20 cellular contexts compared by ENCODE assay signal in genomic region chr2:176114120-176114929, GRCh38. TPM values are rescaled to one million over a fixed set of nuclear protein-coding genes. Genes with fewer than 3 reads are reported as not detected.
DNase-seq lines count a peak whose midpoint lies in the region; ATAC-seq, FAIRE-seq and TF ChIP-seq lines count a peak whose summit lies in the region.
"Had no signal": no experiment of that assay in that cellular context is flagged by ENCODE, and none has a peak within 500 bp of the region (broad histone marks: within the 10 kb centered on the region; RNA-seq: fewer than 3 reads in every experiment).

No MANE protein-coding gene starts in this region.

- peaks cover 99% of the 10 kb centered on the region for H3K27me3 Mint-ChIP-seq in activated CD8-positive, alpha-beta memory T cell treated with anti-CD3 and anti-CD28 coated beads, Interleukin-2, amount 10 ng/mL, durations not matched to agents 7 days and 5 days

- CTCF ChIA-PET in activated CD8-positive, alpha-beta memory T cell treated with anti-CD3 and anti-CD28 coated beads, Interleukin-2, amount 10 ng/mL, durations not matched to agents 7 days and 5 days (lab: Charles Lee) = interaction anchor here (0.9 to 1.8 kb wide), 4 partner anchors 13 to 440 kb away, joined by 3 to 5 read pairs (median 4); no protein-coding TSS in a partner anchor
- CTCF ChIA-PET in HEK293T (lab: Yijun Ruan, JAX) = no interaction called here

- peak overlapping the region; percentile 54 for H3K4me3 ChIP-seq in fibroblast of villous mesenchyme (ENCODE audit: low read depth, low read length)
- H3K4me3 ChIP-seq: body of pancreas, left ventricle myocardium inferior had no signal

- peaks cover 1% of the 10 kb centered on the region for H3K36me3 Mint-ChIP-seq in activated CD8-positive, alpha-beta memory T cell treated with anti-CD3 and anti-CD28 coated beads, Interleukin-2, amount 10 ng/mL, durations not matched to agents 7 days and 5 days
- H3K36me3 Mint-ChIP-seq: CD8-positive, alpha-beta T cell had no signal

- no peak for ATAC-seq in activated CD8-positive, alpha-beta memory T cell treated with anti-CD3 and anti-CD28 coated beads, Interleukin-2, amount 10 ng/mL, durations not matched to agents 7 days and 5 days
- ATAC-seq in HG03135 (IDR thresholded peaks at IDR 0.05; ENCODE audit: unreplicated experiment) = no peak
- ATAC-seq: body of pancreas; CD8-positive, alpha-beta T cell had no signal

- no peak overlapping the region for H3K4me3 Mint-ChIP-seq in activated CD8-positive, alpha-beta memory T cell treated with anti-CD3 and anti-CD28 coated beads, Interleukin-2, amount 10 ng/mL, durations not matched to agents 7 days and 5 days
- H3K4me3 Mint-ChIP-seq: activated B cell treated with CpG ODN at 0.5 μM for 24 hours; activated naive CD4-positive, alpha-beta T cell treated with anti-CD3 and anti-CD28 coated beads for 36 hours; CD8-positive, alpha-beta T cell; dendritic cell treated with granulocyte-macrophage colony-stimulating factor and Interleukin-4, amounts not matched to agents 40 ng/mL and 50 ng/mL, for 4 days had no signal

- no peak overlapping the region for H3K27ac Mint-ChIP-seq in activated CD8-positive, alpha-beta memory T cell treated with anti-CD3 and anti-CD28 coated beads, Interleukin-2, amount 10 ng/mL, durations not matched to agents 7 days and 5 days
- H3K27ac Mint-ChIP-seq: activated B cell treated with CpG ODN at 0.5 μM for 24 hours; activated naive CD4-positive, alpha-beta T cell treated with anti-CD3 and anti-CD28 coated beads for 36 hours; CD8-positive, alpha-beta T cell; dendritic cell treated with granulocyte-macrophage colony-stimulating factor and Interleukin-4, amounts not matched to agents 40 ng/mL and 50 ng/mL, for 4 days had no signal

- peaks cover 1% of the 10 kb centered on the region for H3K9me3 Mint-ChIP-seq in activated CD8-positive, alpha-beta memory T cell treated with anti-CD3 and anti-CD28 coated beads, Interleukin-2, amount 10 ng/mL, durations not matched to agents 7 days and 5 days (ENCODE audit: low read depth)
- H3K9me3 Mint-ChIP-seq: activated B cell treated with CpG ODN at 0.5 μM for 24 hours; dendritic cell treated with granulocyte-macrophage colony-stimulating factor and Interleukin-4, amounts not matched to agents 40 ng/mL and 50 ng/mL, for 4 days had no signal

- peaks cover 7% of the 10 kb centered on the region for H3K4me1 Mint-ChIP-seq in activated CD8-positive, alpha-beta memory T cell treated with anti-CD3 and anti-CD28 coated beads, Interleukin-2, amount 10 ng/mL, durations not matched to agents 7 days and 5 days

- DNase-seq in activated CD8-positive, alpha-beta memory T cell treated with anti-CD3 and anti-CD28 coated beads, Interleukin-2, amount 50 U/mL, for 48 hours = peak; percentile 23
- DNase-seq in activated CD8-positive, alpha-beta memory T cell treated with anti-CD3 and anti-CD28 coated beads, Interleukin-2, amount 10 ng/mL, durations not matched to agents 7 days and 5 days = no peak
- DNase-seq in NCI-H510A treated with DMSO at 0.1 percent for 48 hours (lab: John Stamatoyannopoulos, UW) = peak; percentile 90
- peak; percentile 50 for DNase-seq in fibroblast of villous mesenchyme (ENCODE audit: low read depth)
- DNase-seq in H54 (ENCODE audit: insufficient read length, low spot score) = no peak
- DNase-seq in D341Med (ENCODE audit: low spot score) = no peak
- DNase-seq in HEK293T (ENCODE audit: extremely low spot score) = no peak
- DNase-seq: activated B cell treated with CpG ODN at 0.5 μM for 24 hours; activated naive CD4-positive, alpha-beta T cell treated with anti-CD3 and anti-CD28 coated beads for 36 hours; body of pancreas; CD8-positive, alpha-beta T cell; left ventricle myocardium inferior; naive B cell; NCI-H446 treated with DMSO at 0.1 percent for 48 hours; stimulated activated CD4-positive, alpha-beta T cell treated with anti-CD3 and anti-CD28 coated beads, Interleukin-15, amount 100 ng/mL, for 24 hours; T-helper 1 cell had no signal

- POLR2A ChIA-PET in HEK293T (lab: Yijun Ruan, JAX) = interaction anchor here (1.0 kb wide), 1 partner anchor 16 kb away, joined by 3 read pairs; no protein-coding TSS in a partner anchor

- no peak for FAIRE-seq in H54 (lab: Jason Lieb, UNC)

- no peak for TF ChIP-seq CTCF in fibroblast of villous mesenchyme (IDR thresholded peaks at IDR 0.05; ENCODE audit: insufficient read depth, low read depth, low read length)

- TF ChIP-seq POLR2A in H54 (IDR thresholded peaks at IDR 0.05; ENCODE audit: low read depth, low read length) = no peak

TF ChIP-seq in HEK293T, 16 proteins besides CTCF, POLR2A, EP300 and RAD21:
- TF ChIP-seq BHLHE40 (IDR thresholded peaks at IDR 0.05; ENCODE audit: borderline replicate concordance) (no peak), ZNF384 (IDR thresholded peaks at IDR 0.05) (no peak), FOXK2 (IDR thresholded peaks at IDR 0.05) (no peak), PKNOX1 (IDR thresholded peaks at IDR 0.05) (no peak), LEF1 (IDR thresholded peaks at IDR 0.05; ENCODE audit: borderline replicate concordance) (no peak), L3MBTL2 (conservative IDR thresholded peaks at IDR 0.05) (no peak)
TF ChIP-seq in HEK293T: peak in this region for 0.

RNA-seq across cellular contexts. Expression of gene HOXD10, which starts 2.3 kb away (rescaled TPM):
- total RNA-seq in activated CD8-positive, alpha-beta memory T cell treated with anti-CD3 and anti-CD28 coated beads, Interleukin-2, amount 10 ng/mL, durations not matched to agents 7 days and 5 days = not detected
- total RNA-seq in fibroblast of villous mesenchyme = 39.9 and 58.7 TPM in 2 replicates
- total RNA-seq: activated B cell treated with CpG ODN at 0.5 μM for 24 hours; activated naive CD4-positive, alpha-beta T cell treated with anti-CD3 and anti-CD28 coated beads for 36 hours; CD8-positive, alpha-beta T cell; fibroblast of lung; left ventricle myocardium inferior; RPMI7951 had no signal

RNA-seq across cellular contexts. Expression of gene HOXD11, which starts 7.2 kb away (rescaled TPM):
- not detected for total RNA-seq in activated CD8-positive, alpha-beta memory T cell treated with anti-CD3 and anti-CD28 coated beads, Interleukin-2, amount 10 ng/mL, durations not matched to agents 7 days and 5 days
- total RNA-seq in fibroblast of villous mesenchyme = 26.4 and 42.3 TPM in 2 replicates
- total RNA-seq: activated B cell treated with CpG ODN at 0.5 μM for 24 hours; activated naive CD4-positive, alpha-beta T cell treated with anti-CD3 and anti-CD28 coated beads for 36 hours; body of pancreas; CD8-positive, alpha-beta T cell; fibroblast of lung; left ventricle myocardium inferior; RPMI7951 had no signal

RNA-seq across cellular contexts. Expression of gene HOXD9, which starts 8.2 kb away (rescaled TPM):
- total RNA-seq in activated CD8-positive, alpha-beta memory T cell treated with anti-CD3 and anti-CD28 coated beads, Interleukin-2, amount 10 ng/mL, durations not matched to agents 7 days and 5 days = not detected
- total RNA-seq in fibroblast of villous mesenchyme = 10.6 and 11.2 TPM in 2 replicates
- total RNA-seq: activated B cell treated with CpG ODN at 0.5 μM for 24 hours; activated naive CD4-positive, alpha-beta T cell treated with anti-CD3 and anti-CD28 coated beads for 36 hours; CD8-positive, alpha-beta T cell; fibroblast of lung had no signal

RNA-seq across cellular contexts. Expression of gene HOXD12, which starts 14.7 kb away (rescaled TPM):
- total RNA-seq in activated CD8-positive, alpha-beta memory T cell treated with anti-CD3 and anti-CD28 coated beads, Interleukin-2, amount 10 ng/mL, durations not matched to agents 7 days and 5 days = not detected
- total RNA-seq in fibroblast of villous mesenchyme = not detected in 2 replicates
- total RNA-seq: activated B cell treated with CpG ODN at 0.5 μM for 24 hours; activated naive CD4-positive, alpha-beta T cell treated with anti-CD3 and anti-CD28 coated beads for 36 hours; body of pancreas; CD8-positive, alpha-beta T cell; fibroblast of lung; left ventricle myocardium inferior; RPMI7951 had no signal

RNA-seq across cellular contexts. Expression of gene HOXD8, which starts 15.2 kb away (rescaled TPM):
- total RNA-seq in activated CD8-positive, alpha-beta memory T cell treated with anti-CD3 and anti-CD28 coated beads, Interleukin-2, amount 10 ng/mL, durations not matched to agents 7 days and 5 days = not detected
- total RNA-seq in fibroblast of villous mesenchyme = 11.9 and 15.5 TPM in 2 replicates
- total RNA-seq: activated B cell treated with CpG ODN at 0.5 μM for 24 hours; activated naive CD4-positive, alpha-beta T cell treated with anti-CD3 and anti-CD28 coated beads for 36 hours; CD8-positive, alpha-beta T cell; fibroblast of lung had no signal

Comparison
In these comparisons a context has a peak if more than half of its experiments do, and no peak if none do; other contexts are left out.
1. DNase-seq: peak in activated CD8-positive, alpha-beta memory T cell treated with anti-CD3 and anti-CD28 coated beads, Interleukin-2, amount 50 U/mL, for 48 hours (single experiment), NCI-H510A treated with DMSO at 0.1 percent for 48 hours (single experiment) and fibroblast of villous mesenchyme (single experiment); none in activated CD8-positive, alpha-beta memory T cell treated with anti-CD3 and anti-CD28 coated beads, Interleukin-2, amount 10 ng/mL, durations not matched to agents 7 days and 5 days (single experiment), H54 (single experiment), D341Med (single experiment) and HEK293T (single experiment).
2. RNA of gene HOXD10, which starts 2.3 kb away (total RNA-seq): 39.9 to 58.7 TPM in fibroblast of villous mesenchyme; not detected in activated CD8-positive, alpha-beta memory T cell treated with anti-CD3 and anti-CD28 coated beads, Interleukin-2, amount 10 ng/mL, durations not matched to agents 7 days and 5 days; every median in the first group is over 10 times any median in the second.
3. RNA of gene HOXD11, which starts 7.2 kb away (total RNA-seq): 26.4 to 42.3 TPM in fibroblast of villous mesenchyme; not detected in activated CD8-positive, alpha-beta memory T cell treated with anti-CD3 and anti-CD28 coated beads, Interleukin-2, amount 10 ng/mL, durations not matched to agents 7 days and 5 days; every median in the first group is over 10 times any median in the second.
4. RNA of gene HOXD9, which starts 8.2 kb away (total RNA-seq): 10.6 to 11.2 TPM in fibroblast of villous mesenchyme; not detected in activated CD8-positive, alpha-beta memory T cell treated with anti-CD3 and anti-CD28 coated beads, Interleukin-2, amount 10 ng/mL, durations not matched to agents 7 days and 5 days; every median in the first group is over 10 times any median in the second.